Comparison of ENCODE assay signal across 1 cellular context in genomic region chr3:46372492-46373359, GRCh38.
TF ChIP-seq lines count a peak whose summit lies in the region.

No MANE protein-coding gene starts in this region.

TF ChIP-seq in HCT116, 20 proteins besides CTCF, POLR2A, EP300 and RAD21 (continued from another document):
- no peak for TF ChIP-seq SIN3A (IDR thresholded peaks at IDR 0.05; ENCODE audit: low read depth)
- TF ChIP-seq, protein P1, sequence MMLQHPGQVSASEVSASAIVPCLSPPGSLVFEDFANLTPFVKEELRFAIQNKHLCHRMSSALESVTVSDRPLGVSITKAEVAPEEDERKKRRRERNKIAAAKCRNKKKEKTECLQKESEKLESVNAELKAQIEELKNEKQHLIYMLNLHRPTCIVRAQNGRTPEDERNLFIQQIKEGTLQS (IDR thresholded peaks at IDR 0.05): no peak
- TF ChIP-seq CEBPB (IDR thresholded peaks at IDR 0.05; ENCODE audit: low read depth): no peak
